Comparison of ENCODE assay signal across 33 cellular contexts in the genomic region with DNA sequence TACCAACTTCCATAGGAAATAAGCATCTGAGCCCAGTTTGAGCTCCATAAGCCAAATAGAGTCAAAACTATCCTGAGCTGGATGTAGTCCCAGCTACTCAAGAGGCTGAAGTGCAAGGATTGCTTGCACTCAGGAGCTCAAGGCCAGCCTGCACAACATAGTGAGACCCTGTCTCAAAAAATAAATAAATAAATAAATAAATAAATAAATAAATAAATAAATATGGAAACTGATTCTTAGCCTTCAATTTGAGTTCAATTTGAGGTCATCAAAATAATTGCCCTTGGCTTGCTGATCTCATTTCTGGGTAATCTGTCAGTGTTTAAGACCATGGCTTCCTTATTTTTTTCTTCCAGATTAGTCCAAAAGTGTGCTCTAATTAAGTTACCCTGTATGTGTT.
DNase-seq lines count a peak whose midpoint lies in the region; ATAC-seq, FAIRE-seq and TF ChIP-seq lines count a peak whose summit lies in the region.
"Had no signal": no experiment of that assay in that cellular context is flagged by ENCODE, and none has a peak within 500 bp of the region (broad histone marks: within the 10 kb centered on the region; RNA-seq: fewer than 3 reads in every experiment).

No MANE protein-coding gene starts in this region.

- no peak for TF ChIP-seq POLR2A in A549 (IDR thresholded peaks at IDR 0.05; ENCODE audit: low read length)
- TF ChIP-seq POLR2A in stomach (IDR thresholded peaks at IDR 0.05) = no peak

- H3K27ac ChIP-seq in A549 (no peak overlapping the region), HEK293 (ENCODE audit: extremely low read depth, low read depth, low read length) (no peak overlapping the region), stomach (no peak overlapping the region)
- H3K27ac ChIP-seq: 22Rv1; BLaER1; BLaER1 treated with 17β-estradiol and CSF1 and Interleukin-3, amounts not matched to agents 10 nM and 100 nM; C4-2B had no signal

- FAIRE-seq in A549 (lab: Jason Lieb, UNC) = no peak
- FAIRE-seq: A204.1 had no signal

- no peaks in the 10 kb centered on the region for H3K27me3 ChIP-seq in stomach
- H3K27me3 ChIP-seq: BE2C; BLaER1; BLaER1 treated with 17β-estradiol and CSF1 and Interleukin-3, amounts not matched to agents 10 nM and 100 nM had no signal

- H3K4me3 ChIP-seq in A549 = no peak overlapping the region
- H3K4me3 ChIP-seq in HEK293 (ENCODE audit: low read depth, low read length) = no peak overlapping the region
- H3K4me3 ChIP-seq in stomach = no peak overlapping the region
- H3K4me3 ChIP-seq: BLaER1; BLaER1 treated with 17β-estradiol and CSF1 and Interleukin-3, amounts not matched to agents 10 nM and 100 nM had no signal

- no peak for TF ChIP-seq RAD21 in A549 (conservative IDR thresholded peaks at IDR 0.05 in 1 of 2, IDR thresholded peaks at IDR 0.05 in 1 of 2)

- TF ChIP-seq CTCF in A549 (IDR thresholded peaks at IDR 0.05) = no peak
- TF ChIP-seq CTCF in HEK293 (tag by site-specific recombination; IDR thresholded peaks at IDR 0.05) = no peak
- no peak for TF ChIP-seq CTCF in chondrocyte (IDR thresholded peaks at IDR 0.05)
- no peak for TF ChIP-seq CTCF in stomach (IDR thresholded peaks at IDR 0.05)

- intact Hi-C loops in posterior cingulate gyrus (cut with DNase I) = no loop called here
- intact Hi-C loops in stomach (cut with DNase I; ENCODE audit: low total_unique reads) = no loop called here

- H3K27me3 Mint-ChIP-seq in chondrocyte (ENCODE audit: low read depth) = peaks cover 2% of the 10 kb centered on the region
- H3K27me3 Mint-ChIP-seq: B cell; CD4-positive, alpha-beta memory T cell; CD4-positive, alpha-beta T cell; CD8-positive, alpha-beta memory T cell had no signal

- H3K9me3 ChIP-seq in A549 = no peaks in the 10 kb centered on the region
- no peaks in the 10 kb centered on the region for H3K9me3 ChIP-seq in HEK293 (ENCODE audit: control insufficient read depth, insufficient read depth, low read depth, low read length)
- H3K9me3 ChIP-seq in stomach = peaks cover 0 to 23% (median 9%) of the 10 kb centered on the region in 4 donors
- H3K9me3 ChIP-seq: BE2C, BLaER1, Caco-2 had no signal

- no peak for TF ChIP-seq EP300 in A549 (IDR thresholded peaks at IDR 0.05)
- TF ChIP-seq EP300 in stomach (IDR thresholded peaks at IDR 0.05) = no peak

- ATAC-seq in A549 = no peak
- ATAC-seq: CD8-positive, alpha-beta T cell had no signal

- H3K4me3 Mint-ChIP-seq in chondrocyte (ENCODE audit: unreplicated experiment) = no peak overlapping the region
- H3K4me3 Mint-ChIP-seq: B cell; CD14-positive monocyte; CD4-positive, alpha-beta memory T cell; CD4-positive, alpha-beta T cell; CD4-positive, CD25-positive, alpha-beta regulatory T cell; CD8-positive, alpha-beta memory T cell; CD8-positive, alpha-beta T cell had no signal

- H3K4me2 ChIP-seq in A549 = no peak overlapping the region
- H3K4me2 ChIP-seq: BLaER1; BLaER1 treated with 17β-estradiol and CSF1 and Interleukin-3, amounts not matched to agents 10 nM and 100 nM had no signal

- no peak for DNase-seq in A549 (ENCODE audit: low read depth in 1 of 2, low spot score in 1 of 2)
- no peak for DNase-seq in chondrocyte (ENCODE audit: low spot score)
- no peak for DNase-seq in ecto neural progenitor cell (ENCODE audit: low spot score)
- DNase-seq in posterior cingulate gyrus = no peak
- no peak for DNase-seq in stomach
- DNase-seq: 8988T; ACHN; AML-193; BE2C; C1 segment of cervical spinal cord; Caco-2; Calu3; CD4-positive, alpha-beta memory T cell; CD4-positive, alpha-beta T cell; CD4-positive, CD25-positive, alpha-beta regulatory T cell; CD8-positive, alpha-beta memory T cell; CD8-positive, alpha-beta T cell; COR-L47; DMS 273 treated with DMSO at 0.1 percent for 48 hours; DMS153; DMS53; DMS79; DMS79 treated with DMSO at 0.1 percent for 48 hours; DND-41; EL had no signal

- no peaks in the 10 kb centered on the region for H3K4me1 ChIP-seq in A549
- H3K4me1 ChIP-seq in HEK293 (ENCODE audit: control insufficient read depth, insufficient read depth, low read length) = no peaks in the 10 kb centered on the region
- no peaks in the 10 kb centered on the region for H3K4me1 ChIP-seq in stomach
- H3K4me1 ChIP-seq: BE2C; BLaER1; BLaER1 treated with 17β-estradiol and CSF1 and Interleukin-3, amounts not matched to agents 10 nM and 100 nM; Caco-2 had no signal

- peaks cover 17% of the 10 kb centered on the region for H3K9me3 Mint-ChIP-seq in chondrocyte (ENCODE audit: low read depth)

- CTCF ChIA-PET in A549 (lab: Yijun Ruan, JAX) (no interaction called here), HEK293 (lab: Yijun Ruan, JAX) (interaction anchor here (1.4 kb wide), 1 partner anchor 13 kb away, joined by 5 read pairs; no protein-coding TSS in a partner anchor)

- POLR2A ChIA-PET in A549 (lab: Yijun Ruan, JAX) (no interaction called here), HEK293 (lab: Yijun Ruan, JAX) (no interaction called here)

- no peaks in the 10 kb centered on the region for H3K4me1 Mint-ChIP-seq in chondrocyte (ENCODE audit: low read depth)
- H3K4me1 Mint-ChIP-seq: B cell; CD14-positive monocyte; CD4-positive, alpha-beta memory T cell; CD4-positive, CD25-positive, alpha-beta regulatory T cell; CD8-positive, alpha-beta memory T cell had no signal

- peak overlapping the region; percentile 50 for H3K27ac Mint-ChIP-seq in chondrocyte (ENCODE audit: unreplicated experiment)
- H3K27ac Mint-ChIP-seq: B cell; CD14-positive monocyte; CD4-positive, alpha-beta memory T cell; CD4-positive, alpha-beta T cell; CD4-positive, CD25-positive, alpha-beta regulatory T cell; CD8-positive, alpha-beta memory T cell; CD8-positive, alpha-beta T cell had no signal

- H3K36me3 Mint-ChIP-seq in chondrocyte (ENCODE audit: low read depth) = no peaks in the 10 kb centered on the region
- H3K36me3 Mint-ChIP-seq: CD14-positive monocyte; CD4-positive, CD25-positive, alpha-beta regulatory T cell; CD8-positive, alpha-beta memory T cell; CD8-positive, alpha-beta T cell had no signal

- H3K36me3 ChIP-seq in HEK293 (ENCODE audit: control insufficient read depth in 2 of 2, insufficient read depth in 1 of 2, low read length in 2 of 2) (no peaks in the 10 kb centered on the region), stomach (no peaks in the 10 kb centered on the region)
- H3K36me3 ChIP-seq: BE2C; BLaER1; BLaER1 treated with 17β-estradiol and CSF1 and Interleukin-3, amounts not matched to agents 10 nM and 100 nM had no signal

TF ChIP-seq in A549, 52 proteins besides CTCF, POLR2A, EP300 and RAD21:
- TF ChIP-seq REST (IDR thresholded peaks at IDR 0.05) (no peak), HOXB5 (CRISPR knock-in tag; IDR thresholded peaks at IDR 0.05) (no peak), FOSB (CRISPR knock-in tag; IDR thresholded peaks at IDR 0.05) (no peak), ZC3H11A (IDR thresholded peaks at IDR 0.05) (peak; percentile 43; the same call in 1 of the 2 replicates), SMC3 (IDR thresholded peaks at IDR 0.05) (no peak)

TF ChIP-seq in HEK293, 187 proteins besides CTCF, POLR2A, EP300 and RAD21 (continues in another document):
- TF ChIP-seq ZNF335 (tag by site-specific recombination; conservative IDR thresholded peaks at IDR 0.05) (no peak), ZNF555 (tag by site-specific recombination; conservative IDR thresholded peaks at IDR 0.05) (peak; percentile 54), ZNF426 (tag by site-specific recombination; IDR thresholded peaks at IDR 0.05) (peak; percentile 55), ZNF433 (tag by site-specific recombination; IDR thresholded peaks at IDR 0.05; ENCODE audit: low read depth) (0 out of 2 replicates have a peak, but pooled peaks have one; percentile 10)
- TF ChIP-seq, protein P1, sequence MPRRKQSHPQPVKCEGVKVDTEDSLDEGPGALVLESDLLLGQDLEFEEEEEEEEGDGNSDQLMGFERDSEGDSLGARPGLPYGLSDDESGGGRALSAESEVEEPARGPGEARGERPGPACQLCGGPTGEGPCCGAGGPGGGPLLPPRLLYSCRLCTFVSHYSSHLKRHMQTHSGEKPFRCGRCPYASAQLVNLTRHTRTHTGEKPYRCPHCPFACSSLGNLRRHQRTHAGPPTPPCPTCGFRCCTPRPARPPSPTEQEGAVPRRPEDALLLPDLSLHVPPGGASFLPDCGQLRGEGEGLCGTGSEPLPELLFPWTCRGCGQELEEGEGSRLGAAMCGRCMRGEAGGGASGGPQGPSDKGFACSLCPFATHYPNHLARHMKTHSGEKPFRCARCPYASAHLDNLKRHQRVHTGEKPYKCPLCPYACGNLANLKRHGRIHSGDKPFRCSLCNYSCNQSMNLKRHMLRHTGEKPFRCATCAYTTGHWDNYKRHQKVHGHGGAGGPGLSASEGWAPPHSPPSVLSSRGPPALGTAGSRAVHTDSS (tag by site-specific recombination; IDR thresholded peaks at IDR 0.05) = no peak
